Comparison of ENCODE assay signal across 18 cellular contexts in genomic region chr1:57894315-57894714, GRCh38.
DNase-seq lines count a peak whose midpoint lies in the region; ATAC-seq and TF ChIP-seq lines count a peak whose summit lies in the region.
"Had no signal": no experiment of that assay in that cellular context is flagged by ENCODE, and none has a peak within 500 bp of the region (broad histone marks: within the 10 kb centered on the region; RNA-seq: fewer than 3 reads in every experiment).

No MANE protein-coding gene starts in this region.

- intact Hi-C loops in activated CD8-positive, alpha-beta T cell treated with anti-CD3 and anti-CD28 coated beads for 36 hours (cut with micrococcal nuclease), result no loop called here

- H3K27ac Mint-ChIP-seq in neural crest cell (ENCODE audit: unreplicated experiment), result peak overlapping the region; percentile 10
- H3K27ac Mint-ChIP-seq in activated CD8-positive, alpha-beta T cell treated with anti-CD3 and anti-CD28 coated beads for 36 hours, result no peak overlapping the region
- H3K27ac Mint-ChIP-seq: CD4-positive, CD25-positive, alpha-beta regulatory T cell; HFFc6 had no signal

- H3K4me1 Mint-ChIP-seq in neural crest cell, result peaks cover 14% of the 10 kb centered on the region
- H3K4me1 Mint-ChIP-seq in activated CD8-positive, alpha-beta T cell treated with anti-CD3 and anti-CD28 coated beads for 36 hours (ENCODE audit: low read depth), result no peaks in the 10 kb centered on the region
- H3K4me1 Mint-ChIP-seq: CD4-positive, CD25-positive, alpha-beta regulatory T cell had no signal

- no peak overlapping the region for H3K4me3 Mint-ChIP-seq in neural crest cell
- no peak overlapping the region for H3K4me3 Mint-ChIP-seq in activated CD8-positive, alpha-beta T cell treated with anti-CD3 and anti-CD28 coated beads for 36 hours
- H3K4me3 Mint-ChIP-seq: CD4-positive, CD25-positive, alpha-beta regulatory T cell; H9; HFFc6 had no signal

- H3K27me3 ChIP-seq in RWPE2 (ENCODE audit: insufficient read depth, poor library complexity, severe bottlenecking), result no peaks in the 10 kb centered on the region
- H3K27me3 ChIP-seq: Peyer's patch had no signal

- H3K36me3 ChIP-seq in RWPE2 (ENCODE audit: low read depth), result no peaks in the 10 kb centered on the region
- H3K36me3 ChIP-seq: Peyer's patch had no signal

- no peaks in the 10 kb centered on the region for H3K36me3 Mint-ChIP-seq in neural crest cell (ENCODE audit: low read depth)
- no peaks in the 10 kb centered on the region for H3K36me3 Mint-ChIP-seq in activated CD8-positive, alpha-beta T cell treated with anti-CD3 and anti-CD28 coated beads for 36 hours (ENCODE audit: low read depth)
- H3K36me3 Mint-ChIP-seq: CD4-positive, CD25-positive, alpha-beta regulatory T cell had no signal

- H3K27ac ChIP-seq in RWPE2 (ENCODE audit: poor library complexity, severe bottlenecking), result peak overlapping the region; percentile 68
- H3K27ac ChIP-seq: Peyer's patch had no signal

- no peaks in the 10 kb centered on the region for H3K9me3 Mint-ChIP-seq in neural crest cell
- no peaks in the 10 kb centered on the region for H3K9me3 Mint-ChIP-seq in activated CD8-positive, alpha-beta T cell treated with anti-CD3 and anti-CD28 coated beads for 36 hours
- H3K9me3 Mint-ChIP-seq: H9 had no signal

- H3K4me3 ChIP-seq in RWPE2 (ENCODE audit: severe bottlenecking) (no peak overlapping the region), epithelial cell of esophagus (ENCODE audit: low read length) (no peak overlapping the region)
- H3K4me3 ChIP-seq: Peyer's patch had no signal

- POLR2A ChIA-PET in activated CD8-positive, alpha-beta T cell treated with anti-CD3 and anti-CD28 coated beads for 36 hours (lab: Charles Lee), result interaction anchor here (0.6 kb wide), 1 partner anchor 154 kb away, joined by 3 read pairs; no protein-coding TSS in a partner anchor

- DNase-seq in HT1080 (ENCODE audit: low read depth), result peak; percentile 5
- DNase-seq in RWPE2 (ENCODE audit: low spot score), result no peak
- peak; percentile 87 for DNase-seq in epithelial cell of esophagus (ENCODE audit: low read depth)
- DNase-seq in neural crest cell (ENCODE audit: low read depth, low spot score), result no peak
- no peak for DNase-seq in superior temporal gyrus (ENCODE audit: extremely low spot score)
- DNase-seq in activated CD8-positive, alpha-beta T cell treated with anti-CD3 and anti-CD28 coated beads for 36 hours, result no peak
- DNase-seq: CD4-positive, CD25-positive, alpha-beta regulatory T cell; H9; HFFc6; KG1; NCI-H1105; NCI-H2029 treated with DMSO at 0.1 percent for 48 hours; NCI-H226; NCI-H510A treated with DMSO at 0.1 percent for 48 hours; NCI-H748 treated with DMSO at 0.1 percent for 48 hours; Peyer's patch; Right ventricle myocardium superior had no signal

- ATAC-seq in RWPE2 (ENCODE audit: low read depth) (peak; percentile 97), HG03025 (IDR thresholded peaks at IDR 0.05; ENCODE audit: low FRiP score, unreplicated experiment) (no peak)
- no peak for ATAC-seq in activated CD8-positive, alpha-beta T cell treated with anti-CD3 and anti-CD28 coated beads for 36 hours

- H3K9me3 ChIP-seq in RWPE2 (ENCODE audit: severe bottlenecking), result no peaks in the 10 kb centered on the region
- H3K9me3 ChIP-seq: Peyer's patch had no signal

- H3K27me3 Mint-ChIP-seq in neural crest cell (ENCODE audit: low read depth), result no peaks in the 10 kb centered on the region
- H3K27me3 Mint-ChIP-seq in activated CD8-positive, alpha-beta T cell treated with anti-CD3 and anti-CD28 coated beads for 36 hours, result peaks cover 7% of the 10 kb centered on the region

- CTCF ChIA-PET in activated CD8-positive, alpha-beta T cell treated with anti-CD3 and anti-CD28 coated beads for 36 hours (lab: Charles Lee), result no interaction called here

- peaks cover 37% of the 10 kb centered on the region for H3K4me1 ChIP-seq in RWPE2 (ENCODE audit: insufficient read depth, poor library complexity, severe bottlenecking)
- H3K4me1 ChIP-seq: Peyer's patch had no signal

- no peak for TF ChIP-seq CTCF in RWPE2 (IDR thresholded peaks at IDR 0.05; ENCODE audit: poor library complexity, severe bottlenecking)
- no peak for TF ChIP-seq CTCF in epithelial cell of esophagus (IDR thresholded peaks at IDR 0.05; ENCODE audit: insufficient read depth, low read depth, low read length, missing control alignments)
- no peak for TF ChIP-seq CTCF in neural crest cell (conservative IDR thresholded peaks at IDR 0.05)
- TF ChIP-seq CTCF in activated CD8-positive, alpha-beta T cell treated with anti-CD3 and anti-CD28 coated beads for 36 hours (IDR thresholded peaks at IDR 0.05), result no peak

Comparison
In these comparisons a context has a peak if more than half of its experiments do, and no peak if none do; other contexts are left out.
1. DNase-seq: peak in HT1080 (single experiment) and epithelial cell of esophagus (single experiment); none in RWPE2 (single experiment), neural crest cell (single experiment), superior temporal gyrus (single experiment) and activated CD8-positive, alpha-beta T cell treated with anti-CD3 and anti-CD28 coated beads for 36 hours (single experiment).